Comparison of ENCODE assay signal across 9 cellular contexts in genomic region chr6:158008894-158009891, GRCh38. TPM values are rescaled to one million over a fixed set of nuclear protein-coding genes. Genes with fewer than 3 reads are reported as not detected.
DNase-seq lines count a peak whose midpoint lies in the region; ATAC-seq, FAIRE-seq and TF ChIP-seq lines count a peak whose summit lies in the region.
"Had no signal": no experiment of that assay in that cellular context is flagged by ENCODE, and none has a peak within 500 bp of the region (broad histone marks: within the 10 kb centered on the region; RNA-seq: fewer than 3 reads in every experiment).

No MANE protein-coding gene starts in this region.

- TF ChIP-seq CTCF in activated B cell treated with CpG ODN at 0.5 μM for 24 hours (IDR thresholded peaks at IDR 0.05), result no peak
- TF ChIP-seq CTCF in H1 (IDR thresholded peaks at IDR 0.05; ENCODE audit: control extremely low read depth in 1 of 3, insufficient read depth in 1 of 3, low read depth in 1 of 3, low read length in 3 of 3), result no peak
- no peak for TF ChIP-seq CTCF in glutamatergic neuron (IDR thresholded peaks at IDR 0.05; ENCODE audit: partially characterized antibody, unreplicated experiment)

- WGBS in H1 (ENCODE audit: extremely low coverage in 1 of 2, insufficient coverage in 1 of 2, insufficient read length in 1 of 2, insufficient replicate concordance in 2 of 2, low coverage in 1 of 2, low lambda C conversion rate in 2 of 2, missing lambda C conversion rate in 1 of 2), 2 experiments, result 92% methylated on average over 18 of the region's 19 CpGs; no CpG with 5 or more reads in 1 of the 2 experiments
- WGBS in neuronal stem cell (ENCODE audit: extremely low coverage in 2 of 2, insufficient read length in 2 of 2, insufficient replicate concordance in 1 of 2), 2 donors, result no CpG with 5 or more reads among the region's 19 CpGs

- no peaks in the 10 kb centered on the region for H3K79me2 ChIP-seq in H1 (ENCODE audit: control insufficient read depth in 1 of 2, insufficient read depth in 2 of 2, low read length in 2 of 2)

- ATAC-seq in activated B cell treated with CpG ODN at 0.5 μM for 24 hours (ENCODE audit: low read depth) (no peak), HG03097 (IDR thresholded peaks at IDR 0.05; ENCODE audit: low FRiP score, unreplicated experiment) (no peak), GM19395 (IDR thresholded peaks at IDR 0.05; ENCODE audit: unreplicated experiment) (no peak)

- no peak overlapping the region for H3K4ac ChIP-seq in H1 (replicated peaks; ENCODE audit: insufficient read length, low read depth, low read length)
- H3K4ac ChIP-seq in neuronal stem cell (ENCODE audit: low read length), result no peak overlapping the region

- H2BK5ac ChIP-seq in H1 (ENCODE audit: low read depth, low read length) (no peak overlapping the region), neuronal stem cell (ENCODE audit: low read length) (no peak overlapping the region)

- POLR2A ChIA-PET in activated B cell treated with CpG ODN at 0.5 μM for 24 hours (lab: Charles Lee), result no interaction called here
- POLR2A ChIA-PET in H1 (lab: Charles Lee; ENCODE audit: partially characterized antibody), result no interaction called here

- intact Hi-C loops in activated B cell treated with CpG ODN at 0.5 μM for 24 hours (cut with micrococcal nuclease), result loop anchor here (2.0 kb wide), 1 partner anchor 18 kb away; no protein-coding TSS in a partner anchor

- no peak for TF ChIP-seq POLR2A in H1 (IDR thresholded peaks at IDR 0.05; ENCODE audit: control extremely low read depth in 1 of 2, low read depth in 2 of 2, low read length in 2 of 2)

- H3K9me3 ChIP-seq in H1 (ENCODE audit: insufficient read depth in 2 of 2, low read depth in 1 of 2, low read length in 1 of 2) (no peaks in the 10 kb centered on the region), neuronal stem cell (replicated peaks in 1 of 2; ENCODE audit: control insufficient read depth in 2 of 2, insufficient read depth in 1 of 2, low read depth in 1 of 2, low read length in 2 of 2) (peaks cover 0 to 2% of the 10 kb centered on the region in 2 donors)

- H3K79me1 ChIP-seq in H1 (ENCODE audit: low read depth, low read length), result peaks cover 2% of the 10 kb centered on the region; the same call in 1 of the 2 replicates
- no peaks in the 10 kb centered on the region for H3K79me1 ChIP-seq in neuronal stem cell (ENCODE audit: low read depth, low read length)

- H2BK120ac ChIP-seq in H1 (replicated peaks; ENCODE audit: low read depth, low read length) (no peak overlapping the region), neuronal stem cell (ENCODE audit: low read depth, low read length) (no peak overlapping the region)

- H3K4me2 ChIP-seq in H1 (ENCODE audit: insufficient read depth in 1 of 2, low read depth in 2 of 2, low read length in 2 of 2) (no peak overlapping the region), neuronal stem cell (ENCODE audit: insufficient read depth, low read length, poor library complexity, severe bottlenecking) (no peak overlapping the region)

- H3K27ac Mint-ChIP-seq in activated T-cell treated with anti-CD3 and anti-CD28 coated beads, Interleukin-2, amount 50 U/mL, for 24 hours, result peak overlapping the region; percentile 84
- H3K27ac Mint-ChIP-seq in activated B cell treated with CpG ODN at 0.5 μM for 24 hours (peak overlapping the region; percentile 46), glutamatergic neuron (ENCODE audit: unreplicated experiment) (no peak overlapping the region)

- H3K9ac ChIP-seq in H1 (replicated peaks in 1 of 4; ENCODE audit: extremely low read depth in 1 of 4, low read depth in 3 of 4, low read length in 3 of 4), result no peak overlapping the region
- H3K9ac ChIP-seq in neuronal stem cell (ENCODE audit: low read depth, low read length, poor library complexity), result no peak overlapping the region

- H2AK5ac ChIP-seq in H1 (ENCODE audit: low read depth, low read length) (no peak overlapping the region), neuronal stem cell (ENCODE audit: low read depth, low read length) (no peak overlapping the region)

- no peaks in the 10 kb centered on the region for H4K20me1 ChIP-seq in H1 (replicated peaks in 1 of 2; ENCODE audit: control insufficient read depth in 1 of 2, insufficient read depth in 2 of 2, low read length in 2 of 2)

- H3K14ac ChIP-seq in H1 (ENCODE audit: insufficient read length) (no peak overlapping the region), neuronal stem cell (ENCODE audit: low read length) (peak overlapping the region; percentile 73)

- no peaks in the 10 kb centered on the region for H3K36me3 ChIP-seq in H1 (ENCODE audit: control insufficient read depth in 2 of 4, insufficient read depth in 4 of 4, low read length in 3 of 4)
- no peaks in the 10 kb centered on the region for H3K36me3 ChIP-seq in neuronal stem cell (replicated peaks in 1 of 2; ENCODE audit: control insufficient read depth in 2 of 2, insufficient read depth in 2 of 2, low read length in 2 of 2)

- H2BK12ac ChIP-seq in H1 (ENCODE audit: low read depth, low read length) (no peak overlapping the region), neuronal stem cell (ENCODE audit: low read length) (no peak overlapping the region)

- H4K5ac ChIP-seq in H1 (ENCODE audit: insufficient read length, low read depth, low read length), result no peak overlapping the region

- peaks cover 78% of the 10 kb centered on the region for H3K4me1 Mint-ChIP-seq in activated T-cell treated with anti-CD3 and anti-CD28 coated beads, Interleukin-2, amount 50 U/mL, for 24 hours (ENCODE audit: low read depth)
- H3K4me1 Mint-ChIP-seq in activated B cell treated with CpG ODN at 0.5 μM for 24 hours (peaks cover 48% of the 10 kb centered on the region), glutamatergic neuron (ENCODE audit: low read depth, unreplicated experiment) (peaks cover 25% of the 10 kb centered on the region)

- H3K56ac ChIP-seq in H1 (replicated peaks; ENCODE audit: insufficient read length, low read depth, low read length), result no peak overlapping the region

- no peaks in the 10 kb centered on the region for H3K9me3 Mint-ChIP-seq in activated T-cell treated with anti-CD3 and anti-CD28 coated beads, Interleukin-2, amount 50 U/mL, for 24 hours
- no peaks in the 10 kb centered on the region for H3K9me3 Mint-ChIP-seq in activated B cell treated with CpG ODN at 0.5 μM for 24 hours
- peaks cover 10% of the 10 kb centered on the region for H3K9me3 Mint-ChIP-seq in glutamatergic neuron (ENCODE audit: unreplicated experiment)

- TF ChIP-seq EP300 in H1 (IDR thresholded peaks at IDR 0.05; ENCODE audit: borderline replicate concordance in 1 of 2, low read depth in 2 of 2, low read length in 2 of 2), result no peak

- no peak for DNase-seq in activated T-cell treated with anti-CD3 and anti-CD28 coated beads, Interleukin-2, amount 50 U/mL, for 24 hours
- no peak for DNase-seq in activated T-cell treated with anti-CD3 and anti-CD28 coated beads, Interleukin-2, amount 50 U/mL, for 1 hour
- DNase-seq in activated B cell treated with CpG ODN at 0.5 μM for 24 hours (no peak), H1 (ENCODE audit: low read depth in 1 of 2, low spot score in 2 of 2) (no peak), neuronal stem cell (ENCODE audit: low spot score) (no peak), glutamatergic neuron (no peak)

- H3K27me3 ChIP-seq in H1 (replicated peaks in 1 of 4; ENCODE audit: control insufficient read depth in 3 of 4, extremely low read depth in 1 of 4, insufficient read depth in 3 of 4, low read length in 3 of 4), result no peaks in the 10 kb centered on the region
- H3K27me3 ChIP-seq in neuronal stem cell (ENCODE audit: control insufficient read depth in 3 of 3, insufficient read depth in 3 of 3, low read depth in 1 of 3, low read length in 3 of 3), result no peaks in the 10 kb centered on the region

- TF ChIP-seq RAD21 in H1 (IDR thresholded peaks at IDR 0.05 in 1 of 2, conservative IDR thresholded peaks at IDR 0.05 in 1 of 2; ENCODE audit: low read depth in 2 of 2, low read length in 2 of 2), result no peak

- peak overlapping the region; percentile 57 for H3K4me3 Mint-ChIP-seq in activated T-cell treated with anti-CD3 and anti-CD28 coated beads, Interleukin-2, amount 50 U/mL, for 24 hours
- H3K4me3 Mint-ChIP-seq in activated B cell treated with CpG ODN at 0.5 μM for 24 hours (no peak overlapping the region), glutamatergic neuron (ENCODE audit: unreplicated experiment) (no peak overlapping the region)

- H2BK20ac ChIP-seq in H1 (ENCODE audit: low read length), result no peak overlapping the region

- no peak overlapping the region for H2BK15ac ChIP-seq in H1 (ENCODE audit: low read length)
- H2BK15ac ChIP-seq in neuronal stem cell (ENCODE audit: low read length), result no peak overlapping the region

- H4K91ac ChIP-seq in H1 (replicated peaks; ENCODE audit: insufficient read length, low read length) (no peak overlapping the region), neuronal stem cell (ENCODE audit: low read depth, low read length, poor library complexity) (no peak overlapping the region)

- peaks cover 36% of the 10 kb centered on the region for H3K36me3 Mint-ChIP-seq in activated T-cell treated with anti-CD3 and anti-CD28 coated beads, Interleukin-2, amount 50 U/mL, for 24 hours (ENCODE audit: low read depth)
- H3K36me3 Mint-ChIP-seq in activated B cell treated with CpG ODN at 0.5 μM for 24 hours (ENCODE audit: low read depth) (peaks cover 5% of the 10 kb centered on the region), glutamatergic neuron (ENCODE audit: unreplicated experiment) (peaks cover 10% of the 10 kb centered on the region)

- H3K4me3 ChIP-seq in H1 (ENCODE audit: extremely low read depth in 1 of 4, insufficient read depth in 2 of 4, low read depth in 3 of 4, low read length in 4 of 4) (no peak overlapping the region), neuronal stem cell (ENCODE audit: low read length in 2 of 2) (no peak overlapping the region)

- H3K27ac ChIP-seq in H1 (ENCODE audit: low read depth, low read length), result no peak overlapping the region
- no peak overlapping the region for H3K27ac ChIP-seq in neuronal stem cell (replicated peaks; ENCODE audit: low read length)

- H3K23me2 ChIP-seq in H1 (ENCODE audit: low read depth, low read length), result no peaks in the 10 kb centered on the region

- H3K27me3 Mint-ChIP-seq in activated T-cell treated with anti-CD3 and anti-CD28 coated beads, Interleukin-2, amount 50 U/mL, for 24 hours, result no peaks in the 10 kb centered on the region
- H3K27me3 Mint-ChIP-seq in activated B cell treated with CpG ODN at 0.5 μM for 24 hours (no peaks in the 10 kb centered on the region), glutamatergic neuron (ENCODE audit: unreplicated experiment) (peaks cover 14% of the 10 kb centered on the region)

- no peak overlapping the region for H2AFZ ChIP-seq in H1 (ENCODE audit: low read length)
- H2AFZ ChIP-seq in neuronal stem cell (ENCODE audit: low read length), result no peak overlapping the region

- CTCF ChIA-PET in activated B cell treated with CpG ODN at 0.5 μM for 24 hours (lab: Charles Lee), result no interaction called here
- CTCF ChIA-PET in H1 (lab: Charles Lee; ENCODE audit: partially characterized antibody), result interaction anchor here (0.7 to 2.5 kb wide), 8 partner anchors 8 to 78 kb away, joined by 3 to 10 read pairs (median 4); no protein-coding TSS in a partner anchor

- FAIRE-seq in H1 (lab: Jason Lieb, UNC), result no peak
- FAIRE-seq: G401.6 had no signal

- no peaks in the 10 kb centered on the region; a peak in 3 of 7 replicates for H3K4me1 ChIP-seq in H1 (replicated peaks in 1 of 4; ENCODE audit: control insufficient read depth in 3 of 4, insufficient read depth in 4 of 4, low read length in 3 of 4)
- H3K4me1 ChIP-seq in neuronal stem cell (ENCODE audit: control insufficient read depth in 2 of 2, insufficient read depth in 1 of 2, low read depth in 1 of 2, low read length in 2 of 2), result peaks cover 0 to 12% of the 10 kb centered on the region in 2 donors

- H3K23ac ChIP-seq in H1 (ENCODE audit: insufficient read length) (no peak overlapping the region), neuronal stem cell (ENCODE audit: low read depth, low read length, poor library complexity) (peak overlapping the region; percentile 44)

- no peak overlapping the region for H3K18ac ChIP-seq in H1 (ENCODE audit: extremely low read depth, low read length)
- H3K18ac ChIP-seq in neuronal stem cell (ENCODE audit: low read length), result peak overlapping the region; percentile 1

- H4K8ac ChIP-seq in H1 (ENCODE audit: extremely low read depth, insufficient read depth, low read length) (peak overlapping the region; percentile 35), neuronal stem cell (ENCODE audit: low read depth, low read length) (no peak overlapping the region)

RNA-seq across cellular contexts. Expression of gene SYNJ2, which starts 27.5 kb away (rescaled TPM):
- total RNA-seq in activated B cell treated with CpG ODN at 0.5 μM for 24 hours (20.7 and 25.0 TPM in 2 replicates), glutamatergic neuron (ENCODE audit: unreplicated experiment) (2.4 TPM)
- total RNA-seq in H1 (2021; fragmentation: NEBNext Ultra II Directional; extraction: Animal tissue kit (Norgen Biotek cat#: 25700)), result 13.5 and 13.9 TPM in 2 replicates
- polyA plus RNA-seq in H1 (2011; rRNA removed), result 3.7 TPM in 2 replicates
- polyA plus RNA-seq in H1 (2011; cell fraction: cytosol; rRNA removed), result 3.4 TPM
- 8.0 TPM for polyA plus RNA-seq in H1 (2011; cell fraction: nucleus; rRNA removed)
- 4.8 to 6.4 TPM (median 5.5 TPM) in 4 replicates for polyA plus RNA-seq in H1 (2012, experiment 1 of 2)
- polyA plus RNA-seq in H1 (2012, experiment 2 of 2), result 2.3 TPM
- polyA plus RNA-seq in H1 (2013, experiment 1 of 2), result 6.1 TPM
- 5.8 TPM for polyA plus RNA-seq in H1 (2013, experiment 2 of 2)
- polyA minus RNA-seq in H1 (2011; rRNA and poly(A)+ RNA removed), result 8.9 and 9.5 TPM in 2 replicates
- polyA minus RNA-seq in H1 (2011; cell fraction: cytosol; rRNA and poly(A)+ RNA removed), result 5.3 TPM
- 6.2 TPM for polyA minus RNA-seq in H1 (2011; cell fraction: nucleus; rRNA and poly(A)+ RNA removed)
- 1.8 TPM for polyA plus RNA-seq in neuronal stem cell (2013, experiment 1 of 2)
- 1.9 TPM for polyA plus RNA-seq in neuronal stem cell (2013, experiment 2 of 2)
